In the genomic region with DNA sequence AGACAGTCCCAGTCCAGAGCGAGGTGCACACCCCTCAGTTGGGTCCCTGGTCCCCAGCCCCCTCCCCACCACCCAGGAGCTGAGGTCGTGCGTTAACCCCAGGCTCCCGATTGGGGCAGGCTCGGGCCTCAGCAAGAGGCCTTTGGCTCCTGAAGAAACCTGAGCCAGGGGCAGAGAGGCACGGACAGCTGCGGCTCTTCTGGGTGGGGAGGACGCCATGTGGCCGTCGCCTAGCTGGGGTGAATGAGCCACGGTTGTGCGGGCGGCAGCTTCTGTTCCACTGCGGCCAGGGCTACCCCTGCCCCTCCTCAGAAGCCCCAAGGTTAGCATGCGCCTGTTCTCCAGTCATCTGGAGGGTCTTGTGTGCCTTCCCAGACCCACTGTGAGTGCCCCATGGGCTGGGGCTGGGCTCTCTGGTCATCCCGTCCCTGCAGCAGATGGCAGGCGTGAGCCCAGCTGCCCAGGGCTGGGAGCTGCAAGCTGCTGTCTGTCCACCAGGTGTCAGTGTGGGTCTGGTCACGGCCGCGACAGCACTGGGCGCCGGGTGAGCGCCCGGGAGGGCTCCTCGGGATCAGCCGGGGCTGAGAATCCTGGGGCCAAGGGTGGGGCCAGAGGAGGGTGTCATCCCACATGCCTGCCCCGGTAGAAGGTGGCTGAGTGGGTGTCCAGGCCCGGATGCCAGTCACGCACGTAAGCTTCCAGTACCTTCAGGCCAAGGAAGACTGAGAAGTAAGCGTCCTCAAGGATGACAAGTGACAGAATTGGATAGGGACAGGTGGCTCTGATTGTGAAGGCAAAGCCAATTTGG, we compare ENCODE assay signal across 8 cellular contexts. TPM values are rescaled to one million over a fixed set of nuclear protein-coding genes. Genes with fewer than 3 reads are reported as not detected.
DNase-seq lines count a peak whose midpoint lies in the region; ATAC-seq, FAIRE-seq and TF ChIP-seq lines count a peak whose summit lies in the region.

No MANE protein-coding gene starts in this region.

- H4K20me1 ChIP-seq in HCT116 (ENCODE audit: insufficient read depth), result no peaks in the 10 kb centered on the region

- H3K36me3 Mint-ChIP-seq in memory B cell, result no peaks in the 10 kb centered on the region

- POLR2A ChIA-PET in HCT116 (lab: Charles Lee), result no interaction called here

- H3K27ac Mint-ChIP-seq in memory B cell, result no peak overlapping the region

- H2AFZ ChIP-seq in HCT116 (ENCODE audit: low read depth, low read length, poor library complexity, severe bottlenecking), result no peak overlapping the region

- FAIRE-seq in G401.6 (lab: Jason Lieb, UNC), result peak; percentile 48

- no peaks in the 10 kb centered on the region for H3K4me1 Mint-ChIP-seq in memory B cell

- H3K9me3 Mint-ChIP-seq in memory B cell, result no peaks in the 10 kb centered on the region

- RAD21 ChIA-PET in HCT116 (lab: Charles Lee; ENCODE audit: low non-redundant PET in 1 of 2, low total read pairs in 2 of 2, uncharacterized antibody in 2 of 2, unreplicated experiment in 2 of 2), result interaction anchor here (0.6 to 1.1 kb wide), 3 partner anchors 123 to 129 kb away, joined by 3 to 7 read pairs (median 4); no protein-coding TSS in a partner anchor

- H3K79me2 ChIP-seq in HCT116 (ENCODE audit: insufficient read depth, low read length), result no peaks in the 10 kb centered on the region

- peaks cover 0 to 5% of the 10 kb centered on the region in 2 experiments; a peak in 1 of 4 replicates for H3K4me1 ChIP-seq in HCT116 (ENCODE audit: control insufficient read depth in 1 of 2, insufficient read depth in 2 of 2, low read length in 2 of 2)

- no peak for TF ChIP-seq POLR2A in HCT116 (IDR thresholded peaks at IDR 0.05; ENCODE audit: borderline replicate concordance, extremely low read depth, insufficient read depth, insufficient read length)

- H3K4me2 ChIP-seq in HCT116 (ENCODE audit: low read length), result 0 out of 2 replicates have a peak overlapping the region, but pooled peaks have one; percentile 19

- no peak overlapping the region for H3K27ac ChIP-seq in HCT116 (ENCODE audit: low read depth, low read length)

- DNase-seq in HCT116 (ENCODE audit: low read depth, low spot score) (peak; percentile 24), NCI-H2227 treated with DMSO at 0.1 percent for 48 hours (lab: John Stamatoyannopoulos, UW) (peak; percentile 23), memory B cell (ENCODE audit: low spot score in 2 of 2) (peak; percentile 47 to 70), NCI-H2171 treated with DMSO at 0.1 percent for 48 hours (lab: John Stamatoyannopoulos, UW) (no peak)
- DNase-seq in activated CD4-positive, alpha-beta T cell treated with anti-CD3 and anti-CD28 coated beads, Interleukin-2, amount 50 U/mL, for 48 hours, result peak; percentile 65 to 71
- DNase-seq in effector CD8-positive, alpha-beta T cell (lab: John Stamatoyannopoulos, UW), result peak; percentile 36
- DNase-seq in stimulated activated CD8-positive, alpha-beta memory T cell treated with anti-CD3 and anti-CD28 coated beads, Interleukin-2, amount 100 ng/mL, for 48 hours (ENCODE audit: low read depth in 2 of 2), result peak; percentile 46

- intact Hi-C loops in HCT116 (cut with micrococcal nuclease), result loop anchor here (1.0 kb wide), 2 partner anchors 110 to 129 kb away; no protein-coding TSS in a partner anchor

- H3K9ac ChIP-seq in HCT116 (ENCODE audit: low read length), result no peak overlapping the region

- no peaks in the 10 kb centered on the region for H3K36me3 ChIP-seq in HCT116 (ENCODE audit: control insufficient read depth in 1 of 2, insufficient read depth in 2 of 2, low read length in 2 of 2)

- no peak overlapping the region for H3K4me3 Mint-ChIP-seq in memory B cell

- no peaks in the 10 kb centered on the region for H3K27me3 ChIP-seq in HCT116 (ENCODE audit: insufficient read depth, low read length)

- no peaks in the 10 kb centered on the region for H3K9me3 ChIP-seq in HCT116 (ENCODE audit: control insufficient read depth in 1 of 2, insufficient read depth in 1 of 2, low read depth in 1 of 2, low read length in 2 of 2)

- no peaks in the 10 kb centered on the region for H3K9me2 ChIP-seq in HCT116 (ENCODE audit: insufficient read depth)

- CTCF ChIA-PET in HCT116 (lab: Charles Lee), result interaction anchor here (0.6 to 2.1 kb wide), 11 partner anchors 9 to 598 kb away, joined by 3 to 25 read pairs (median 4); partner anchors contain the start of gene DUSP9

- ATAC-seq in HCT116 (peak; percentile 96), memory B cell (ENCODE audit: low read depth) (peak; percentile 87)

- H3K27me3 Mint-ChIP-seq in memory B cell, result peaks cover 10% of the 10 kb centered on the region

- TF ChIP-seq CTCF in HCT116 (IDR thresholded peaks at IDR 0.05 in 2 of 3, conservative IDR thresholded peaks at IDR 0.05 in 1 of 3; ENCODE audit: borderline replicate concordance in 1 of 3, insufficient read depth in 1 of 3, low read depth in 2 of 3, low read length in 2 of 3), result peak in 2 of 3 experiments; percentile 75 to 87; a peak in 4 of 6 replicates

- no peak for TF ChIP-seq RAD21 in HCT116 (IDR thresholded peaks at IDR 0.05; ENCODE audit: low read depth)

- no peak overlapping the region for H3K4me3 ChIP-seq in HCT116 (replicated peaks in 1 of 2; ENCODE audit: low read depth in 1 of 2, low read length in 2 of 2)

- no TSS peak for BruUV-seq in HCT116 (replicated peaks; lab: Mats Ljungman, UMichigan)

TF ChIP-seq in HCT116, 20 proteins besides CTCF, POLR2A, EP300 and RAD21:
- peak; percentile 15 for TF ChIP-seq YY1 (IDR thresholded peaks at IDR 0.05; ENCODE audit: extremely low read depth, insufficient replicate concordance, low read depth, low read length)
- no peak for TF ChIP-seq MAX (IDR thresholded peaks at IDR 0.05)

RNA-seq across cellular contexts. Expression of gene ATP2B3, which starts 21.9 kb away (rescaled TPM):
- total RNA-seq in HCT116 (2021; ENCODE audit: unreplicated experiment), result not detected
- not detected in 2 replicates for polyA plus RNA-seq in HCT116 (2012)

RNA-seq across cellular contexts. Expression of gene BGN, which starts 44.6 kb away (rescaled TPM):
- 0.37 TPM for total RNA-seq in HCT116 (2021; ENCODE audit: unreplicated experiment)
- polyA plus RNA-seq in HCT116 (2012), result not detected in 2 replicates

RNA-seq across cellular contexts. Expression of gene CCNQ, which starts 59.6 kb away (rescaled TPM):
- total RNA-seq in HCT116 (2021; ENCODE audit: unreplicated experiment), result 20.3 TPM
- 20.2 and 20.9 TPM in 2 replicates for polyA plus RNA-seq in HCT116 (2012)
